ENCODE assay signal across 8 cellular contexts in genomic region chr20:62804632-62805364, GRCh38. TPM values are rescaled to one million over a fixed set of nuclear protein-coding genes. Genes with fewer than 3 reads are reported as not detected.
DNase-seq lines count a peak whose midpoint lies in the region; ATAC-seq, FAIRE-seq and TF ChIP-seq lines count a peak whose summit lies in the region.

Gene OGFR, plus strand, starts transcription at chr20:62804835. Its CDS starts 25 bp downstream, at chr20:62804860.

- DNase-seq in NCI-H510A (lab: John Stamatoyannopoulos, UW) (peak; percentile 51), NCI-H510A treated with DMSO at 0.1 percent for 48 hours (lab: John Stamatoyannopoulos, UW) (no peak), UCSD-AML1 (lab: John Stamatoyannopoulos, UW; ENCODE audit: unreplicated experiment) (peak; percentile 71), small intestine (peak; percentile 67)

- H3K36me3 Mint-ChIP-seq in brain = peaks cover 10% of the 10 kb centered on the region

- H3K9me3 ChIP-seq in iPS-18a (ENCODE audit: control insufficient read depth, low read depth, low read length) = no peaks in the 10 kb centered on the region
- no peaks in the 10 kb centered on the region for H3K9me3 ChIP-seq in small intestine (ENCODE audit: control insufficient read depth, low read depth)

- TF ChIP-seq CTCF in brain (conservative IDR thresholded peaks at IDR 0.05) = no peak

- no peak for TF ChIP-seq EP300 in Ishikawa (IDR thresholded peaks at IDR 0.05; ENCODE audit: borderline replicate concordance)

- no peak for FAIRE-seq in small intestine (lab: Jason Lieb, UNC)

- no peak for ATAC-seq in GM21390 (IDR thresholded peaks at IDR 0.05; ENCODE audit: unreplicated experiment)

- H3K36me3 ChIP-seq in iPS-18a (ENCODE audit: control insufficient read depth, low read depth, low read length) (peaks cover 18% of the 10 kb centered on the region), small intestine (ENCODE audit: control insufficient read depth in 2 of 2, insufficient read depth in 2 of 2, low read length in 2 of 2) (peaks cover 14 to 15% of the 10 kb centered on the region in 2 donors)

- peak within 1 kb of the TSS; percentile 80 to 97 (median 94) for H3K27ac Mint-ChIP-seq in brain

- peaks cover 61% of the 10 kb centered on the region for H3K4me1 Mint-ChIP-seq in brain

- no peak within 1 kb of the TSS for H3K27ac ChIP-seq in iPS-18a (ENCODE audit: low read length)
- peak within 1 kb of the TSS; percentile 72 to 96 for H3K27ac ChIP-seq in small intestine (ENCODE audit: low read depth in 1 of 2, low read length in 1 of 2)

- no peaks in the 10 kb centered on the region for H3K4me1 ChIP-seq in iPS-18a (ENCODE audit: control insufficient read depth, low read depth, low read length)
- peaks cover 0 to 6% of the 10 kb centered on the region in 2 donors for H3K4me1 ChIP-seq in small intestine (ENCODE audit: control insufficient read depth in 2 of 2, insufficient read depth in 1 of 2, low read depth in 1 of 2, low read length in 1 of 2)

- H3K4me3 Mint-ChIP-seq in brain = peak within 1 kb of the TSS; percentile 87 to 93 (median 90)

- no peak within 1 kb of the TSS for H3K9ac ChIP-seq in iPS-18a (ENCODE audit: low read length)

- H3K27me3 ChIP-seq in iPS-18a (ENCODE audit: control insufficient read depth, insufficient read depth, low read length) = peaks cover 8% of the 10 kb centered on the region
- H3K27me3 ChIP-seq in small intestine (ENCODE audit: control insufficient read depth in 2 of 2, insufficient read depth in 2 of 2, low read length in 2 of 2) = no peaks in the 10 kb centered on the region

- no peak for TF ChIP-seq RAD21 in Ishikawa (IDR thresholded peaks at IDR 0.05; ENCODE audit: low read depth)

- no peaks in the 10 kb centered on the region for H3K27me3 Mint-ChIP-seq in brain

- H3K4me3 ChIP-seq in iPS-18a (ENCODE audit: low read length) = peak within 1 kb of the TSS; percentile 66
- peak within 1 kb of the TSS; percentile 95 for H3K4me3 ChIP-seq in small intestine (ENCODE audit: low read depth in 1 of 2, low read length in 2 of 2)

- H3K9me3 Mint-ChIP-seq in brain = peaks cover 0 to 3% (median 0%) of the 10 kb centered on the region in 5 experiments

- 0 to 1% (median 1%) methylated on average over 11 to 103 of the region's 103 CpGs for WGBS in small intestine, 3 donors

TF ChIP-seq in Ishikawa, 13 proteins besides CTCF, POLR2A, EP300 and RAD21:
- TF ChIP-seq EGR1 (IDR thresholded peaks at IDR 0.05) = no peak
- TF ChIP-seq MAX (IDR thresholded peaks at IDR 0.05) = peak; percentile 66
- TF ChIP-seq TAF1 (IDR thresholded peaks at IDR 0.05; ENCODE audit: low read depth) = no peak; the same call in 1 of the 2 replicates
- no peak for TF ChIP-seq YY1 (IDR thresholded peaks at IDR 0.05; ENCODE audit: low read depth)
TF ChIP-seq in Ishikawa: peak in this region for 1.

RNA-seq across cellular contexts. Expression of gene OGFR, which starts in this region (rescaled TPM):
- polyA plus RNA-seq in brain (ENCODE audit: insufficient read depth, low read depth, low replicate concordance) (37.0 TPM), small intestine (10 to 100 TPM; 46.6 to 88.3 (median 85.9) TPM)
